28 cellular contexts compared by ENCODE assay signal in the genomic region with DNA sequence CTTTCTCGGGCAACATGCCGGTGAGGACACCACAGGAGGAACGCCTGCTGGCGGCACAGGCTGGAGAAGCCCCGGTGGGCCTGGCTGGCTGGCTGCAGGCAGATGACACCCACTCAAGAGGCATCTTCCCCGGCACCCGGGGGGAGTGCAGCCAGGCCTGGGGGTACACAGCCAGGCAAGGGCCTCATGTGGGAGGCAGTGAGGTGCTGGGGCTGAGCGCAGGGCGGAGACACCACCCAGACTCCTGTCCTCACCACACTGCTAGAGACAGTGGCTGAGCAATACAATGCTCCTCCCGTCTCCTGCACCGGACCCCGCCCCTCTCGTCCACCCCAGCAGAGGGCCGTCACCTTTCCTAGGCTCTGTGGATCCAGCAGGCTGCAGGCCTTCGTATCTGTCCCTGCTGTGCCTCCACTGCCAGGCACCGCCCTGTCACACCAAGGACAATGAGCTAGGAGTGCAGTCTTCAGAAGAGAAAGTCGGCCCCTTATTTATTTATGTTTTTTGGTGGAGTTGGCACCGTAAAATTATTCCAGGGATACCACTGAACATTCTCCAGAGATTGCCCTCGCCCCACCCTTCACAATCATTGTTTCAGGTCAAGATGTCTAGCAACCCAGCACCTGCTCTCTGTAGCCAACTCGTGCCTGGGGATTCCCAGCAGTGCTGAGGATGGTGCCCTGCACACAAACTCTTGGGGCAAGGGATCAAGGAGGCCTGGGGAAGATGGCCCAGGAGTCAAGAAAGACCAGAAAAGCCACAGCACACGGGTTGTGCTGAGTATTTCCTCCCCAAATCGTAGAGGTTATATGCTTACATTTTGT.
A peak's percentile ranks its signal among the peaks of the same experiment; 100 is the strongest.
DNase-seq lines count a peak whose midpoint lies in the region; ATAC-seq and TF ChIP-seq lines count a peak whose summit lies in the region.
"Had no signal": no experiment of that assay in that cellular context is flagged by ENCODE, and none has a peak within 500 bp of the region (broad histone marks: within the 10 kb centered on the region; RNA-seq: fewer than 3 reads in every experiment).

No MANE protein-coding gene starts in this region.

- TF ChIP-seq CTCF in HFFc6 (IDR thresholded peaks at IDR 0.05) (no peak; the same call in 1 of the 2 replicates), sigmoid colon (IDR thresholded peaks at IDR 0.05) (no peak)

- peaks cover 26% of the 10 kb centered on the region for H3K4me1 Mint-ChIP-seq in HFFc6 (ENCODE audit: low read depth)
- H3K4me1 Mint-ChIP-seq: activated CD4-positive, alpha-beta T cell treated with anti-CD3 and anti-CD28 coated beads for 36 hours; endodermal cell; naive B cell had no signal

- H3K27me3 Mint-ChIP-seq in HFFc6 (ENCODE audit: insufficient read depth), result no peaks in the 10 kb centered on the region
- H3K27me3 Mint-ChIP-seq: activated CD4-positive, alpha-beta T cell treated with anti-CD3 and anti-CD28 coated beads for 36 hours; activated CD8-positive, alpha-beta memory T cell treated with anti-CD3 and anti-CD28 coated beads, Interleukin-2, amount 10 ng/mL, durations not matched to agents 7 days and 5 days; CD4-positive, CD25-positive, alpha-beta regulatory T cell had no signal

- H3K4me3 ChIP-seq in sigmoid colon, result no peak overlapping the region
- H3K4me3 ChIP-seq: cardiac muscle cell, GM12878, ovary, smooth muscle cell had no signal

- DNase-seq in NCI-H748 (lab: John Stamatoyannopoulos, UW; ENCODE audit: unreplicated experiment) (peak; percentile 5), NCI-H748 treated with DMSO at 0.1 percent for 48 hours (lab: John Stamatoyannopoulos, UW) (no peak), HFFc6 (no peak), islet precursor cell (peak; percentile 49), sigmoid colon (peak; percentile 55), hypothalamus (lab: John Stamatoyannopoulos, UW) (no peak), AML-193 (lab: John Stamatoyannopoulos, UW) (no peak)
- DNase-seq: activated CD4-positive, alpha-beta T cell treated with anti-CD3 and anti-CD28 coated beads for 36 hours; activated CD8-positive, alpha-beta memory T cell treated with anti-CD3 and anti-CD28 coated beads, Interleukin-2, amount 10 ng/mL, durations not matched to agents 7 days and 5 days; activated naive CD4-positive, alpha-beta T cell treated with Interleukin-2 at 50 U/mL for 16 hours; CD4-positive, CD25-positive, alpha-beta regulatory T cell; endodermal cell; foreskin keratinocyte; Kasumi-1; MV-4-11; naive B cell; NCI-H1694; NCI-H2171; NCI-H524; NK-92 treated with Interleukin-12 subunit alpha and Interleukin-12 subunit beta, amount 100 ng/mL, for 24 hours; ovary; PC-3; retina had no signal

- TF ChIP-seq POLR2A in sigmoid colon (IDR thresholded peaks at IDR 0.05), result no peak

- no peaks in the 10 kb centered on the region for H3K27me3 ChIP-seq in sigmoid colon
- H3K27me3 ChIP-seq: cardiac muscle cell, foreskin keratinocyte, ovary had no signal

- no peaks in the 10 kb centered on the region for H3K9me3 ChIP-seq in sigmoid colon
- H3K9me3 ChIP-seq: ovary had no signal

- peak overlapping the region in 1 of 4 donors; percentile 88 for H3K27ac ChIP-seq in sigmoid colon
- H3K27ac ChIP-seq: 22Rv1, cardiac muscle cell, foreskin keratinocyte, ovary had no signal

- H3K36me3 Mint-ChIP-seq in HFFc6 (ENCODE audit: low read depth), result peaks cover 16% of the 10 kb centered on the region
- H3K36me3 Mint-ChIP-seq: naive B cell had no signal

- ATAC-seq in GM18519 (IDR thresholded peaks at IDR 0.05; ENCODE audit: low FRiP score, unreplicated experiment), result no peak
- ATAC-seq: activated CD4-positive, alpha-beta T cell treated with anti-CD3 and anti-CD28 coated beads for 36 hours; activated CD8-positive, alpha-beta memory T cell treated with anti-CD3 and anti-CD28 coated beads, Interleukin-2, amount 10 ng/mL, durations not matched to agents 7 days and 5 days; foreskin keratinocyte; GM12878; PC-3 had no signal

- H3K9me3 Mint-ChIP-seq in HFFc6, result no peaks in the 10 kb centered on the region
- H3K9me3 Mint-ChIP-seq: CD4-positive, CD25-positive, alpha-beta regulatory T cell; endodermal cell had no signal

- H3K4me1 ChIP-seq in sigmoid colon, result peaks cover 0 to 35% (median 30%) of the 10 kb centered on the region in 4 donors
- H3K4me1 ChIP-seq: foreskin keratinocyte had no signal

- no peak overlapping the region for H3K4me3 Mint-ChIP-seq in HFFc6
- H3K4me3 Mint-ChIP-seq: activated CD4-positive, alpha-beta T cell treated with anti-CD3 and anti-CD28 coated beads for 36 hours; activated CD8-positive, alpha-beta memory T cell treated with anti-CD3 and anti-CD28 coated beads, Interleukin-2, amount 10 ng/mL, durations not matched to agents 7 days and 5 days; CD4-positive, CD25-positive, alpha-beta regulatory T cell; endodermal cell; naive B cell had no signal

- no peaks in the 10 kb centered on the region for H3K36me3 ChIP-seq in sigmoid colon
- H3K36me3 ChIP-seq: cardiac muscle cell, ovary had no signal

- WGBS in sigmoid colon, 2 donors, result 50 to 81% methylated on average over 22 of the region's 22 CpGs

- H3K27ac Mint-ChIP-seq in HFFc6, result peak overlapping the region; percentile 18; the same call in 1 of the 2 replicates
- H3K27ac Mint-ChIP-seq: activated CD4-positive, alpha-beta T cell treated with anti-CD3 and anti-CD28 coated beads for 36 hours; activated CD8-positive, alpha-beta memory T cell treated with anti-CD3 and anti-CD28 coated beads, Interleukin-2, amount 10 ng/mL, durations not matched to agents 7 days and 5 days; CD4-positive, CD25-positive, alpha-beta regulatory T cell; endodermal cell had no signal

- TF ChIP-seq EP300 in sigmoid colon (IDR thresholded peaks at IDR 0.05), result no peak

- intact Hi-C loops in sigmoid colon (cut with DNase I), result no loop called here

Comparison
In these comparisons a context has a peak if more than half of its experiments do, and no peak if none do; other contexts are left out.
1. DNase-seq: peak in NCI-H748 (single experiment), islet precursor cell (single experiment) and sigmoid colon (single experiment); none in NCI-H748 treated with DMSO at 0.1 percent for 48 hours (single experiment), HFFc6 (single experiment), hypothalamus (0 of 51) and AML-193 (0 of 2).